Comparison of ENCODE assay signal across 13 cellular contexts in genomic region chr2:42248846-42249245, GRCh38.
DNase-seq lines count a peak whose midpoint lies in the region; ATAC-seq, FAIRE-seq and TF ChIP-seq lines count a peak whose summit lies in the region.
"Had no signal": no experiment of that assay in that cellular context is flagged by ENCODE, and none has a peak within 500 bp of the region (broad histone marks: within the 10 kb centered on the region; RNA-seq: fewer than 3 reads in every experiment).

No MANE protein-coding gene starts in this region.

- FAIRE-seq in RCC 7860 (lab: Jason Lieb, UNC) (peak; percentile 27), small intestine (lab: Jason Lieb, UNC) (peak; percentile 90), pancreas (lab: Jason Lieb, UNC) (no peak)
- FAIRE-seq: H1 had no signal

- H3K4me1 ChIP-seq in right cardiac atrium (ENCODE audit: control insufficient read depth, insufficient read depth, low read length): no peaks in the 10 kb centered on the region
- H3K4me1 ChIP-seq in colonic mucosa: peaks cover 15% of the 10 kb centered on the region
- peaks cover 6 to 12% of the 10 kb centered on the region in 2 donors for H3K4me1 ChIP-seq in small intestine (ENCODE audit: control insufficient read depth in 2 of 2, insufficient read depth in 1 of 2, low read depth in 1 of 2, low read length in 1 of 2)
- H3K4me1 ChIP-seq in pancreas: peaks cover 3 to 26% (median 17%) of the 10 kb centered on the region in 3 donors

- intact Hi-C loops in left ventricle myocardium superior (cut with micrococcal nuclease): no loop called here
- intact Hi-C loops in right cardiac atrium (cut with DNase I): no loop called here
- intact Hi-C loops in colonic mucosa (cut with DNase I): no loop called here
- intact Hi-C loops in pancreas (cut with DNase I): no loop called here

- TF ChIP-seq CTCF in colonic mucosa (IDR thresholded peaks at IDR 0.05) (no peak), pancreas (IDR thresholded peaks at IDR 0.05) (no peak)

- H3K9ac ChIP-seq in colonic mucosa (ENCODE audit: low read depth in 2 of 2, low read length in 2 of 2): no peak overlapping the region
- H3K9ac ChIP-seq: BLaER1 treated with 17β-estradiol and CSF1 and Interleukin-3, amounts not matched to agents 10 nM and 100 nM had no signal

- H3K27ac ChIP-seq in right cardiac atrium (ENCODE audit: low read length): no peak overlapping the region
- H3K27ac ChIP-seq in colonic mucosa: peak overlapping the region; percentile 57
- H3K27ac ChIP-seq in small intestine (ENCODE audit: low read depth in 1 of 2, low read length in 1 of 2): no peak overlapping the region
- H3K27ac ChIP-seq in pancreas: peak overlapping the region in 1 of 4 donors; percentile 69
- H3K27ac ChIP-seq: BLaER1 treated with 17β-estradiol and CSF1 and Interleukin-3, amounts not matched to agents 10 nM and 100 nM had no signal

- H3K36me3 ChIP-seq in colonic mucosa (no peaks in the 10 kb centered on the region), small intestine (ENCODE audit: control insufficient read depth in 2 of 2, insufficient read depth in 2 of 2, low read length in 2 of 2) (peaks cover 0 to 5% of the 10 kb centered on the region in 2 donors), pancreas (no peaks in the 10 kb centered on the region)
- H3K36me3 ChIP-seq: HAP-1 had no signal

- ATAC-seq in left ventricle myocardium superior (peak; percentile 46), right cardiac atrium (no peak), pancreas (no peak), HG02610 (IDR thresholded peaks at IDR 0.05; ENCODE audit: unreplicated experiment) (no peak)

- H3K4me3 ChIP-seq in right cardiac atrium (ENCODE audit: low read length) (no peak overlapping the region), colonic mucosa (no peak overlapping the region), small intestine (ENCODE audit: low read depth in 1 of 2, low read length in 2 of 2) (no peak overlapping the region), pancreas (no peak overlapping the region)
- H3K4me3 ChIP-seq: BLaER1 treated with 17β-estradiol and CSF1 and Interleukin-3, amounts not matched to agents 10 nM and 100 nM; HAP-1 had no signal

- no peaks in the 10 kb centered on the region for H3K9me3 ChIP-seq in right cardiac atrium (ENCODE audit: control insufficient read depth, low read length)
- no peaks in the 10 kb centered on the region for H3K9me3 ChIP-seq in colonic mucosa
- H3K9me3 ChIP-seq in small intestine (ENCODE audit: control insufficient read depth, low read depth): no peaks in the 10 kb centered on the region
- no peaks in the 10 kb centered on the region for H3K9me3 ChIP-seq in pancreas
- H3K9me3 ChIP-seq: HAP-1 had no signal

- 40% methylated on average over 1 of the region's 1 CpG for WGBS in right cardiac atrium
- 16 to 39% (median 33%) methylated on average over 1 of the region's 1 CpG for WGBS in small intestine, 3 donors
- 17 to 26% methylated on average over 1 of the region's 1 CpG for WGBS in pancreas, 2 donors

- DNase-seq in left ventricle myocardium superior: no peak
- DNase-seq in right cardiac atrium: no peak
- no peak for DNase-seq in RCC 7860 (ENCODE audit: low spot score)
- no peak for DNase-seq in colonic mucosa
- no peak for DNase-seq in small intestine
- no peak for DNase-seq in pancreas
- no peak for DNase-seq in NCI-H2227 (lab: John Stamatoyannopoulos, UW; ENCODE audit: unreplicated experiment)
- DNase-seq: CD4-positive, CD25-positive, alpha-beta regulatory T cell; DMS53 had no signal

- H3K27me3 ChIP-seq in right cardiac atrium (ENCODE audit: control insufficient read depth, insufficient read depth) (no peaks in the 10 kb centered on the region), colonic mucosa (no peaks in the 10 kb centered on the region), small intestine (ENCODE audit: control insufficient read depth in 2 of 2, insufficient read depth in 2 of 2, low read length in 2 of 2) (no peaks in the 10 kb centered on the region), pancreas (no peaks in the 10 kb centered on the region)
- H3K27me3 ChIP-seq: BLaER1 treated with 17β-estradiol and CSF1 and Interleukin-3, amounts not matched to agents 10 nM and 100 nM had no signal
